In the genomic region with DNA sequence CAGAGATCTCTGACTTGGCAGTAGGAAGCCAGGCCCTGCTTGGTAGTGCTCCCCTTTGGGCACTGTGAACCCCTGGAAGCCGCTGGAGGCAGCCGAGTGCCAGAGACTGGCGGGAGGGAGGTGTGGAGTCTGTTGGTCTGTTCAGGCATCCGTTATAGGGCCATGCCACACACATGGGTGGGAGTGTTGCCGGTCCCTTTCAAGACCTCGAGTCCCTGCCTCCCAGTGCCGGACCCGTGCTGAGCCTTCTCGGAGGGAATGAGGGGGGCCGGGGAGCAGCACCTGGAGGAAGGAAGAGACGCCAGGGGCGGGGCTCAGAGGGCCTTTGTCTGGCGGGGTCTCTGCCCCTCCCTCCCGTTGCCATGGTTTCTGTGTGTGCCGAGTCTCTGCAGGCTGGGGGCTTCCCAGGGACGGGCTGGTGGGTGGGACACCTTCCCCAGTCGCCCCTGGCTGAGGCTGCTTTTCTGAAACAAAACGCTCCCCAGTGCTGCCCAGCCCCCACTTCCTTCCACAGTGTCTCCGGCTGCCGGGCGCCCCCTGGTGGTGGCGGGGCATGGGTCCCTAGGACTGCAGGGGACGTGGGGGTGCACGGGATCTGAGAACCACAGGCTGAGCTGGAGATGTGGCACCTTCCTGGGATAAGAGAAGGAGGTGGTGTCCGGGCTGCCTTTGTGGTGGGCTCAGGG, we compare ENCODE assay signal across 8 cellular contexts. TPM values are rescaled to one million over a fixed set of nuclear protein-coding genes. Genes with fewer than 3 reads are reported as not detected.
DNase-seq lines count a peak whose midpoint lies in the region; ATAC-seq and TF ChIP-seq lines count a peak whose summit lies in the region.

No MANE protein-coding gene starts in this region.

- intact Hi-C loops in activated CD4-positive, alpha-beta T cell treated with anti-CD3 and anti-CD28 coated beads for 36 hours (cut with DNase I, micrococcal nuclease), result loop anchor here (1.0 to 2.0 kb wide), 9 partner anchors 8 to 91 kb away; partner anchors contain the start of genes HYAL3 (in 1 of the 2), IFRD2 (in 1 of the 2) and NAA80 (in 1 of the 2)

- H3K36me3 Mint-ChIP-seq in activated CD4-positive, alpha-beta T cell treated with anti-CD3 and anti-CD28 coated beads for 36 hours (ENCODE audit: low read depth), result peaks cover 23% of the 10 kb centered on the region
- H3K36me3 Mint-ChIP-seq in chondrocyte (ENCODE audit: low read depth), result peaks cover 5% of the 10 kb centered on the region

- peak; percentile 76 for DNase-seq in NCI-H2081 (lab: John Stamatoyannopoulos, UW)
- no peak for DNase-seq in NCI-H2081 treated with DMSO at 0.1 percent for 48 hours (lab: John Stamatoyannopoulos, UW)
- DNase-seq in NCI-H2227 (lab: John Stamatoyannopoulos, UW; ENCODE audit: unreplicated experiment), result peak; percentile 90
- peak; percentile 98 for DNase-seq in activated CD4-positive, alpha-beta T cell treated with anti-CD3 and anti-CD28 coated beads for 36 hours
- peak; percentile 96 for DNase-seq in chondrocyte (ENCODE audit: low spot score)
- peak; percentile 98 for DNase-seq in left kidney (ENCODE audit: low read depth, low spot score)
- peak; percentile 96 to 98 for DNase-seq in stimulated activated CD4-positive, alpha-beta T cell treated with anti-CD3 and anti-CD28 coated beads, Interleukin-1b, Interleukin-23, amount 100 ng/mL, for 4 hours (ENCODE audit: low read depth in 2 of 2)

- CTCF ChIA-PET in activated CD4-positive, alpha-beta T cell treated with anti-CD3 and anti-CD28 coated beads for 36 hours (lab: Charles Lee), result interaction anchor here (0.6 to 3.6 kb wide), 27 partner anchors 9 to 321 kb away, joined by 3 to 76 read pairs (median 5); partner anchors contain the start of genes C3orf18, GNAI2, GNAT1 and HYAL3

- POLR2A ChIA-PET in activated CD4-positive, alpha-beta T cell treated with anti-CD3 and anti-CD28 coated beads for 36 hours (lab: Charles Lee), result interaction anchor here (0.7 to 1.6 kb wide), 7 partner anchors 8 to 74 kb away, joined by 3 to 9 read pairs (median 6); partner anchors contain the start of gene GNAI2

- no peaks in the 10 kb centered on the region for H3K27me3 Mint-ChIP-seq in activated CD4-positive, alpha-beta T cell treated with anti-CD3 and anti-CD28 coated beads for 36 hours
- H3K27me3 Mint-ChIP-seq in chondrocyte (ENCODE audit: low read depth), result no peaks in the 10 kb centered on the region

- H3K4me1 Mint-ChIP-seq in activated CD4-positive, alpha-beta T cell treated with anti-CD3 and anti-CD28 coated beads for 36 hours, result peaks cover 84% of the 10 kb centered on the region
- H3K4me1 Mint-ChIP-seq in chondrocyte (ENCODE audit: low read depth), result peaks cover 83% of the 10 kb centered on the region

- H3K9me3 Mint-ChIP-seq in activated CD4-positive, alpha-beta T cell treated with anti-CD3 and anti-CD28 coated beads for 36 hours (ENCODE audit: low read depth), result no peaks in the 10 kb centered on the region
- no peaks in the 10 kb centered on the region for H3K9me3 Mint-ChIP-seq in chondrocyte (ENCODE audit: low read depth)

- peak; percentile 100 for TF ChIP-seq CTCF in chondrocyte (IDR thresholded peaks at IDR 0.05)

- peak; percentile 61 for ATAC-seq in HG02970 (IDR thresholded peaks at IDR 0.05; ENCODE audit: low FRiP score, unreplicated experiment)
- ATAC-seq in activated CD4-positive, alpha-beta T cell treated with anti-CD3 and anti-CD28 coated beads for 36 hours, result peak; percentile 76

- peak overlapping the region; percentile 95 for H3K27ac Mint-ChIP-seq in activated CD4-positive, alpha-beta T cell treated with anti-CD3 and anti-CD28 coated beads for 36 hours
- peak overlapping the region; percentile 98 for H3K27ac Mint-ChIP-seq in chondrocyte (ENCODE audit: unreplicated experiment)

- peak overlapping the region; percentile 75 for H3K4me3 Mint-ChIP-seq in activated CD4-positive, alpha-beta T cell treated with anti-CD3 and anti-CD28 coated beads for 36 hours
- peak overlapping the region; percentile 61 for H3K4me3 Mint-ChIP-seq in chondrocyte (ENCODE audit: unreplicated experiment)

RNA-seq across cellular contexts. Expression of gene GNAI2, which starts 10.0 kb away (rescaled TPM):
- 100 to 1,000 TPM; 280 to 341 TPM for total RNA-seq in activated CD4-positive, alpha-beta T cell treated with anti-CD3 and anti-CD28 coated beads for 36 hours
- total RNA-seq in chondrocyte, result 388 to 444 TPM (median 443 TPM) in 3 replicates

RNA-seq across cellular contexts. Expression of gene SEMA3B, which starts 23.0 kb away (rescaled TPM):
- total RNA-seq in activated CD4-positive, alpha-beta T cell treated with anti-CD3 and anti-CD28 coated beads for 36 hours, result 1 to 10 TPM; 1.6 to 2.1 TPM
- total RNA-seq in chondrocyte, result 9.6 to 16.4 TPM (median 14.9 TPM) in 3 replicates

RNA-seq across cellular contexts. Expression of gene LSMEM2, which starts 32.9 kb away (rescaled TPM):
- not detected for total RNA-seq in activated CD4-positive, alpha-beta T cell treated with anti-CD3 and anti-CD28 coated beads for 36 hours
- total RNA-seq in chondrocyte, result not detected in 3 replicates

RNA-seq across cellular contexts. Expression of gene SLC38A3, which starts 40.9 kb away (rescaled TPM):
- total RNA-seq in activated CD4-positive, alpha-beta T cell treated with anti-CD3 and anti-CD28 coated beads for 36 hours, result under 1 TPM in 1 of 2 experiments, not detected in 1; 0.12 TPM
- 1.00 to 1.9 TPM (median 1.2 TPM) in 3 replicates for total RNA-seq in chondrocyte

RNA-seq across cellular contexts. Expression of gene IFRD2, which starts 46.3 kb away (rescaled TPM):
- total RNA-seq in activated CD4-positive, alpha-beta T cell treated with anti-CD3 and anti-CD28 coated beads for 36 hours, result 100 to 1,000 TPM; 100 to 125 TPM
- 38.9 to 54.4 TPM (median 44.0 TPM) in 3 replicates for total RNA-seq in chondrocyte
